Comparison of ENCODE assay signal across 11 cellular contexts in the genomic region with DNA sequence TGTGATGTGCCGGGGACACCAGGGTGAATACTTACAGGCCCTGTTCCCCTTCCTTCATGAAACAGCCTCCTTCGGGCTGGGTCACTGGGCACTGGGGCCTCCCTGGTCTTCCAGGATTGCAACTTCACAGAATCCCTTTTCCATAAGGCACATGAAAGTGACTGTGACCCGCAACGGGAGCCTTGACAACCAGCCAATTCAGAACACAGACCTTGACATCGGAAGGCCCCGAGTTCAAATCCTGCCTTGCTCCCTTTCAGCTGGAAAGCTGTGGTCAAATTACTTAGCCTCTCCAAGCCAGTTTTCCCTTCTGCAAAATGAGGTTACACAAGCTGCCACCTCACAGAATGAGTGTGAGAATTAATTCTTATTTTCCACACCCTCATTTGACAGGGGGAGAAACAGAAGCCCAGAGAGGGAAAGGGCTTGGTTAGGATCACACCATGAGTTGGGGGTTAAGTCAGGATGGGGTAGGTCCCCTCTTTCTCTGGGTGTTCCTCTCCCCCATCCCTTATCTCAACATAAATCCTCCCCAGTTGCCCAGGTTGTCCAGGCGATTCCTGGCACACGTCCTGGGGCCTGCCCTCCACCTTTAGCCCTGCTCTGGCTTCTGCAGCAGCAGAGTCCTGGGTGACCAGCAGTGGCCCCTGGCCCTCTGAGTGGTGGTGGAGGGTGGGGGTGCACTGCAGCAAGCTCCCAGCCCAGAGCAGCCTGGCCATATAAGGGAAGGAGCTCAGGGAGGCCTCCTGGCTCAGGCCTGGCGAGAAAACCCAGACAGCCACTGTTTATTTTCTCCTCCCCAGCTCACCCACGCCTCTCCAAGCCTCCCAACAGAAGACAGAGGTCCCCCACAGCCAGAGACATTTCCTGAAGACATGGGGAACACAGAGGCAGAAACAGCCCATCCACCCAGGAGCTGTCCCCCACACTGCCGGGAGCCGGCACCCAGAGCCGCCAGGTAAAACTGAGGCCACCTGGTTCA. TPM values are rescaled to one million over a fixed set of nuclear protein-coding genes. Genes with fewer than 3 reads are reported as not detected.
DNase-seq lines count a peak whose midpoint lies in the region; ATAC-seq and TF ChIP-seq lines count a peak whose summit lies in the region.
"Had no signal": no experiment of that assay in that cellular context is flagged by ENCODE, and none has a peak within 500 bp of the region (broad histone marks: within the 10 kb centered on the region; RNA-seq: fewer than 3 reads in every experiment).

No MANE protein-coding gene starts in this region.

- ATAC-seq in SK-N-SH treated with all-trans-retinoic acid at 6 μM for 48 hours (peak; percentile 10), thoracic aorta (ENCODE audit: insufficient number of reproducible peaks, low FRiP score, low read depth) (no peak), HG02885 (IDR thresholded peaks at IDR 0.05; ENCODE audit: poor library complexity, unreplicated experiment) (no peak), HG03565 (IDR thresholded peaks at IDR 0.05; ENCODE audit: unreplicated experiment) (no peak), foreskin keratinocyte (no peak)

- H3K27ac ChIP-seq in esophagus squamous epithelium (peak overlapping the region; percentile 52 to 90 (median 84)), mesodermal cell (ENCODE audit: low read depth, low read length, severe bottlenecking) (peak overlapping the region; percentile 91), thoracic aorta (peak overlapping the region; percentile 96 to 97), foreskin keratinocyte (no peak overlapping the region)

- no peak for TF ChIP-seq POLR2A in esophagus squamous epithelium (IDR thresholded peaks at IDR 0.05)

- no peak overlapping the region for H3K4me3 Mint-ChIP-seq in T-helper 2 cell treated with Interferon-gamma antibody and Interleukin-4, amounts not matched to agents 5 μg/mL and 100 μg/mL, for 36 hours
- H3K4me3 Mint-ChIP-seq: activated CD4-positive, alpha-beta T cell treated with anti-CD3 and anti-CD28 coated beads, Interleukin-2, amount 10 ng/mL, durations not matched to agents 7 days and 5 days had no signal

- no peaks in the 10 kb centered on the region for H3K36me3 Mint-ChIP-seq in T-helper 2 cell treated with Interferon-gamma antibody and Interleukin-4, amounts not matched to agents 5 μg/mL and 100 μg/mL, for 36 hours (ENCODE audit: low read depth)

- H3K27me3 Mint-ChIP-seq in T-helper 2 cell treated with Interferon-gamma antibody and Interleukin-4, amounts not matched to agents 5 μg/mL and 100 μg/mL, for 36 hours (ENCODE audit: low read depth), result peaks cover 8% of the 10 kb centered on the region
- H3K27me3 Mint-ChIP-seq: activated CD4-positive, alpha-beta T cell treated with anti-CD3 and anti-CD28 coated beads, Interleukin-2, amount 10 ng/mL, durations not matched to agents 7 days and 5 days had no signal

- H3K4me1 ChIP-seq in esophagus squamous epithelium (peaks cover 12 to 79% (median 43%) of the 10 kb centered on the region in 3 donors), mesodermal cell (ENCODE audit: control insufficient read depth, insufficient read depth, low read length, poor library complexity, severe bottlenecking) (peaks cover 59% of the 10 kb centered on the region), thoracic aorta (ENCODE audit: control insufficient read depth in 1 of 2, low read depth in 2 of 2) (peaks cover 28 to 79% of the 10 kb centered on the region in 2 donors), foreskin keratinocyte (no peaks in the 10 kb centered on the region)

- H3K9me3 Mint-ChIP-seq in T-helper 2 cell treated with Interferon-gamma antibody and Interleukin-4, amounts not matched to agents 5 μg/mL and 100 μg/mL, for 36 hours, result no peaks in the 10 kb centered on the region
- H3K9me3 Mint-ChIP-seq: activated CD4-positive, alpha-beta T cell treated with anti-CD3 and anti-CD28 coated beads, Interleukin-2, amount 10 ng/mL, durations not matched to agents 7 days and 5 days had no signal

- no peak for DNase-seq in esophagus squamous epithelium (lab: John Stamatoyannopoulos, UW)
- no peak for DNase-seq in thoracic aorta (ENCODE audit: low spot score)
- DNase-seq in T-helper 2 cell treated with Interferon-gamma antibody and Interleukin-4, amounts not matched to agents 5 μg/mL and 100 μg/mL, for 36 hours (ENCODE audit: low spot score), result no peak
- DNase-seq in foreskin keratinocyte, result no peak
- DNase-seq: activated CD4-positive, alpha-beta T cell treated with anti-CD3 and anti-CD28 coated beads, Interleukin-2, amount 10 ng/mL, durations not matched to agents 7 days and 5 days; amniotic stem cell had no signal

- no peak for TF ChIP-seq CTCF in esophagus squamous epithelium (IDR thresholded peaks at IDR 0.05)
- TF ChIP-seq CTCF in thoracic aorta (IDR thresholded peaks at IDR 0.05), result no peak
- TF ChIP-seq CTCF in foreskin keratinocyte (conservative IDR thresholded peaks at IDR 0.05), result no peak

- H3K36me3 ChIP-seq in esophagus squamous epithelium (peaks cover 0 to 37% (median 0%) of the 10 kb centered on the region in 3 donors), mesodermal cell (ENCODE audit: control insufficient read depth, insufficient read depth, low read length) (peaks cover 13% of the 10 kb centered on the region), thoracic aorta (peaks cover 98% of the 10 kb centered on the region)

- peak overlapping the region in 1 of 4 donors; percentile 41 for H3K4me3 ChIP-seq in esophagus squamous epithelium
- peak overlapping the region; percentile 36 for H3K4me3 ChIP-seq in mesodermal cell (ENCODE audit: extremely low read depth, insufficient read depth, low read length, poor library complexity, severe bottlenecking)
- H3K4me3 ChIP-seq in thoracic aorta, result no peak overlapping the region

- H3K4me1 Mint-ChIP-seq in T-helper 2 cell treated with Interferon-gamma antibody and Interleukin-4, amounts not matched to agents 5 μg/mL and 100 μg/mL, for 36 hours (ENCODE audit: low read depth), result no peaks in the 10 kb centered on the region

- 41 to 63% methylated on average over 2 to 9 of the region's 13 CpGs for WGBS in esophagus squamous epithelium, 2 donors
- 65 to 67% methylated on average over 11 to 12 of the region's 13 CpGs for WGBS in mesodermal cell (ENCODE audit: insufficient coverage in 2 of 2), 2 experiments

- H3K27me3 ChIP-seq in esophagus squamous epithelium (no peaks in the 10 kb centered on the region), thoracic aorta (replicated peaks; ENCODE audit: insufficient read depth) (no peaks in the 10 kb centered on the region), foreskin keratinocyte (peaks cover 6% of the 10 kb centered on the region)

- H3K27ac Mint-ChIP-seq in T-helper 2 cell treated with Interferon-gamma antibody and Interleukin-4, amounts not matched to agents 5 μg/mL and 100 μg/mL, for 36 hours, result no peak overlapping the region
- H3K27ac Mint-ChIP-seq: activated CD4-positive, alpha-beta T cell treated with anti-CD3 and anti-CD28 coated beads, Interleukin-2, amount 10 ng/mL, durations not matched to agents 7 days and 5 days had no signal

- intact Hi-C loops in esophagus squamous epithelium (cut with DNase I), result no loop called here

- no peaks in the 10 kb centered on the region for H3K9me3 ChIP-seq in esophagus squamous epithelium
- no peaks in the 10 kb centered on the region for H3K9me3 ChIP-seq in mesodermal cell (ENCODE audit: control insufficient read depth, low read length)
- H3K9me3 ChIP-seq in thoracic aorta, result no peaks in the 10 kb centered on the region

TF ChIP-seq in SK-N-SH treated with all-trans-retinoic acid at 6 μM for 48 hours, 23 proteins besides CTCF, POLR2A, EP300 and RAD21:
- TF ChIP-seq ZNF565 (CRISPR knock-in tag; conservative IDR thresholded peaks at IDR 0.05; ENCODE audit: low read depth) (no peak), ZNF70 (CRISPR knock-in tag; IDR thresholded peaks at IDR 0.05) (peak; percentile 89)

RNA-seq across cellular contexts. Expression of gene IL17B, which starts 44.5 kb away (rescaled TPM):
- total RNA-seq in esophagus squamous epithelium (1 to 10 TPM in 3 of 4 donors, not detected in 1; 2.0 to 2.5 (median 2.1) TPM), thoracic aorta (1 to 10 TPM; 1.9 to 7.1 TPM), foreskin keratinocyte (not detected in 2 replicates)
- 1.7 TPM for polyA plus RNA-seq in mesodermal cell (2013, experiment 1 of 2)
- 1.0 TPM for polyA plus RNA-seq in mesodermal cell (2013, experiment 2 of 2)
- not detected in 2 replicates for polyA plus RNA-seq in foreskin keratinocyte
- total RNA-seq: activated CD4-positive, alpha-beta T cell treated with anti-CD3 and anti-CD28 coated beads, Interleukin-2, amount 10 ng/mL, durations not matched to agents 7 days and 5 days; RPMI7951 had no signal
